Comparison of ENCODE assay signal across 2 cellular contexts in the genomic region with DNA sequence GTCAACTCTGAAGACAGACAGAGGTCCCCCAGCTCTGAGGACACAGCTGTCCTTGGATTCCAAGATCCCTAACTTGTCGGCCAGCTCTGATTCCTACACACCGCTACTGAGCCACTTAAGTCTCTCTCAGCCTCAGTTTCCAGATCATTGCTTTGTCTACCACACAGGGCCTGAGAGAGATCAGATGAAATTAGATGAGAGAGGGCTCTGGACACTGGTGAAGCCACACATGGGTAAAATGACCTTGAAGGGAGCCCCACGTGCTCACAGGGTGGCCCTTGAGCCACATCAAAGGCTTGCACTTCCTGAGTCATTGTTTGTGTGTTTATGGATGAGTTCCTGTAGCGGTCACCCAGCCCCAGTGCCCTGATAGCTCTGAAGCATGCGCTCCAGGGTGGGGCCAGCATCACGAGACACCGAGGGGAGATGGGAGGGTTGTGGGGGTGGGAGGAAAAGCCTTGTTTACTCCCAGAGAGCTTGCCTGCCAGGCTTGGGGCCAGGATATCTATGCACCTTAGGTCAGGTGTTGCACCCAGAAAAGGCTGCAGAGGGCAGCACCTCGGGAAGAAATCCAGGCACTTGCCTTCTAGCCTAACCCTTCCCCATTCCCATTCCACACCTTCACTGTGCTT.
TF ChIP-seq lines count a peak whose summit lies in the region.

No MANE protein-coding gene starts in this region.

TF ChIP-seq in K562, 482 proteins besides CTCF, POLR2A, EP300 and RAD21 (continued from another document and continues in another):
- TF ChIP-seq, protein P1, sequence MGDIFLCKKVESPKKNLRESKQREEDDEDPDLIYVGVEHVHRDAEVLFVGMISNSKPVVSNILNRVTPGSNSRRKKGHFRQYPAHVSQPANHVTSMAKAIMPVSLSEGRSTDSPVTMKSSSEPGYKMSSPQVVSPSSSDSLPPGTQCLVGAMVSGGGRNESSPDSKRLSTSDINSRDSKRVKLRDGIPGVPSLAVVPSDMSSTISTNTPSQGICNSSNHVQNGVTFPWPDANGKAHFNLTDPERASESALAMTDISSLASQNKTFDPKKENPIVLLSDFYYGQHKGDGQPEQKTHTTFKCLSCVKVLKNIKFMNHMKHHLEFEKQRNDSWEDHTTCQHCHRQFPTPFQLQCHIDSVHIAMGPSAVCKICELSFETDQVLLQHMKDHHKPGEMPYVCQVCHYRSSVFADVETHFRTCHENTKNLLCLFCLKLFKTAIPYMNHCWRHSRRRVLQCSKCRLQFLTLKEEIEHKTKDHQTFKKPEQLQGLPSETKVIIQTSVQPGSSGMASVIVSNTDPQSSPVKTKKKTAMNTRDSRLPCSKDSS (IDR thresholded peaks at IDR 0.05; ENCODE audit: low read depth, partially characterized antibody): no peak
- TF ChIP-seq, protein P2, sequence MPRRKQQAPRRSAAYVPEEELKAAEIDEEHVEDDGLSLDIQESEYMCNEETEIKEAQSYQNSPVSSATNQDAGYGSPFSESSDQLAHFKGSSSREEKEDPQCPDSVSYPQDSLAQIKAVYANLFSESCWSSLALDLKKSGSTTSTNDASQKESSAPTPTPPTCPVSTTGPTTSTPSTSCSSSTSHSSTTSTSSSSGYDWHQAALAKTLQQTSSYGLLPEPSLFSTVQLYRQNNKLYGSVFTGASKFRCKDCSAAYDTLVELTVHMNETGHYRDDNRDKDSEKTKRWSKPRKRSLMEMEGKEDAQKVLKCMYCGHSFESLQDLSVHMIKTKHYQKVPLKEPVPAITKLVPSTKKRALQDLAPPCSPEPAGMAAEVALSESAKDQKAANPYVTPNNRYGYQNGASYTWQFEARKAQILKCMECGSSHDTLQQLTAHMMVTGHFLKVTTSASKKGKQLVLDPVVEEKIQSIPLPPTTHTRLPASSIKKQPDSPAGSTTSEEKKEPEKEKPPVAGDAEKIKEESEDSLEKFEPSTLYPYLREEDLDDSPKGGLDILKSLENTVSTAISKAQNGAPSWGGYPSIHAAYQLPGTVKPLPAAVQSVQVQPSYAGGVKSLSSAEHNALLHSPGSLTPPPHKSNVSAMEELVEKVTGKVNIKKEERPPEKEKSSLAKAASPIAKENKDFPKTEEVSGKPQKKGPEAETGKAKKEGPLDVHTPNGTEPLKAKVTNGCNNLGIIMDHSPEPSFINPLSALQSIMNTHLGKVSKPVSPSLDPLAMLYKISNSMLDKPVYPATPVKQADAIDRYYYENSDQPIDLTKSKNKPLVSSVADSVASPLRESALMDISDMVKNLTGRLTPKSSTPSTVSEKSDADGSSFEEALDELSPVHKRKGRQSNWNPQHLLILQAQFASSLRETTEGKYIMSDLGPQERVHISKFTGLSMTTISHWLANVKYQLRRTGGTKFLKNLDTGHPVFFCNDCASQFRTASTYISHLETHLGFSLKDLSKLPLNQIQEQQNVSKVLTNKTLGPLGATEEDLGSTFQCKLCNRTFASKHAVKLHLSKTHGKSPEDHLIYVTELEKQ (CRISPR knock-in tag; IDR thresholded peaks at IDR 0.05): no peak
- TF ChIP-seq TAF15 (IDR thresholded peaks at IDR 0.05; ENCODE audit: low read depth, low read length) (no peak), ZNF239 (CRISPR knock-in tag; IDR thresholded peaks at IDR 0.05) (no peak), ILF3 (IDR thresholded peaks at IDR 0.05; ENCODE audit: borderline replicate concordance) (no peak), MED1 (CRISPR knock-in tag; IDR thresholded peaks at IDR 0.05; ENCODE audit: borderline replicate concordance) (no peak), ZNF197 (CRISPR knock-in tag; IDR thresholded peaks at IDR 0.05; ENCODE audit: low read depth) (no peak), CCAR2 (IDR thresholded peaks at IDR 0.05; ENCODE audit: low read depth, low read length) (no peak), MEF2D (tag; conservative IDR thresholded peaks at IDR 0.05; ENCODE audit: low read depth) (0 out of 2 replicates have a peak, but pooled peaks have one; percentile 49), CTBP1 (IDR thresholded peaks at IDR 0.05; ENCODE audit: borderline replicate concordance) (peak; percentile 49; the same call in 1 of the 2 replicates), ZNF175 (CRISPR knock-in tag; IDR thresholded peaks at IDR 0.05; ENCODE audit: low read depth) (no peak), RFX1 (IDR thresholded peaks at IDR 0.05) (no peak), ETS1 (conservative IDR thresholded peaks at IDR 0.05; ENCODE audit: control insufficient read depth, low read depth, low read length) (no peak), ZNF583 (CRISPR knock-in tag; IDR thresholded peaks at IDR 0.05) (peak; percentile 18; the same call in 1 of the 2 replicates), NR2C2 (CRISPR knock-in tag; IDR thresholded peaks at IDR 0.05) (no peak), NR2C2 (tag; IDR thresholded peaks at IDR 0.05) (peak; percentile 82), BCLAF1 (IDR thresholded peaks at IDR 0.05; ENCODE audit: borderline replicate concordance in 1 of 2, control insufficient read depth in 1 of 2, low read depth in 2 of 2, low read length in 1 of 2) (no peak), ATF7 (IDR thresholded peaks at IDR 0.05) (no peak), SMARCA5 (IDR thresholded peaks at IDR 0.05) (no peak), CHCHD3 (CRISPR knock-in tag; IDR thresholded peaks at IDR 0.05) (no peak), HSF4 (CRISPR knock-in tag; IDR thresholded peaks at IDR 0.05; ENCODE audit: borderline replicate concordance) (no peak)

TF ChIP-seq in HepG2, 621 proteins besides CTCF, POLR2A, EP300 and RAD21 (continued from another document and continues in another):
- TF ChIP-seq, protein P3, sequence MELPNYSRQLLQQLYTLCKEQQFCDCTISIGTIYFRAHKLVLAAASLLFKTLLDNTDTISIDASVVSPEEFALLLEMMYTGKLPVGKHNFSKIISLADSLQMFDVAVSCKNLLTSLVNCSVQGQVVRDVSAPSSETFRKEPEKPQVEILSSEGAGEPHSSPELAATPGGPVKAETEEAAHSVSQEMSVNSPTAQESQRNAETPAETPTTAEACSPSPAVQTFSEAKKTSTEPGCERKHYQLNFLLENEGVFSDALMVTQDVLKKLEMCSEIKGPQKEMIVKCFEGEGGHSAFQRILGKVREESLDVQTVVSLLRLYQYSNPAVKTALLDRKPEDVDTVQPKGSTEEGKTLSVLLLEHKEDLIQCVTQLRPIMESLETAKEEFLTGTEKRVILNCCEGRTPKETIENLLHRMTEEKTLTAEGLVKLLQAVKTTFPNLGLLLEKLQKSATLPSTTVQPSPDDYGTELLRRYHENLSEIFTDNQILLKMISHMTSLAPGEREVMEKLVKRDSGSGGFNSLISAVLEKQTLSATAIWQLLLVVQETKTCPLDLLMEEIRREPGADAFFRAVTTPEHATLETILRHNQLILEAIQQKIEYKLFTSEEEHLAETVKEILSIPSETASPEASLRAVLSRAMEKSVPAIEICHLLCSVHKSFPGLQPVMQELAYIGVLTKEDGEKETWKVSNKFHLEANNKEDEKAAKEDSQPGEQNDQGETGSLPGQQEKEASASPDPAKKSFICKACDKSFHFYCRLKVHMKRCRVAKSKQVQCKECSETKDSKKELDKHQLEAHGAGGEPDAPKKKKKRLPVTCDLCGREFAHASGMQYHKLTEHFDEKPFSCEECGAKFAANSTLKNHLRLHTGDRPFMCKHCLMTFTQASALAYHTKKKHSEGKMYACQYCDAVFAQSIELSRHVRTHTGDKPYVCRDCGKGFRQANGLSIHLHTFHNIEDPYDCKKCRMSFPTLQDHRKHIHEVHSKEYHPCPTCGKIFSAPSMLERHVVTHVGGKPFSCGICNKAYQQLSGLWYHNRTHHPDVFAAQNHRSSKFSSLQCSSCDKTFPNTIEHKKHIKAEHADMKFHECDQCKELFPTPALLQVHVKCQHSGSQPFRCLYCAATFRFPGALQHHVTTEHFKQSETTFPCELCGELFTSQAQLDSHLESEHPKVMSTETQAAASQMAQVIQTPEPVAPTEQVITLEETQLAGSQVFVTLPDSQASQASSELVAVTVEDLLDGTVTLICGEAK (IDR thresholded peaks at IDR 0.05): no peak
- TF ChIP-seq, protein P3 (CRISPR knock-in tag; IDR thresholded peaks at IDR 0.05): peak; percentile 87
- no peak for TF ChIP-seq HNRNPK (IDR thresholded peaks at IDR 0.05; ENCODE audit: low read depth, low read length, poor library complexity, severe bottlenecking)
- TF ChIP-seq ATF1 (CRISPR knock-in tag; IDR thresholded peaks at IDR 0.05): no peak
- TF ChIP-seq SATB2 (CRISPR knock-in tag; IDR thresholded peaks at IDR 0.05): peak; percentile 79
- peak; percentile 75; the same call in 2 of the 3 replicates for TF ChIP-seq MXI1 (IDR thresholded peaks at IDR 0.05; ENCODE audit: borderline replicate concordance, low read depth, low read length)
- TF ChIP-seq RARG (CRISPR knock-in tag; IDR thresholded peaks at IDR 0.05; ENCODE audit: low read depth): 0 out of 2 replicates have a peak, but pooled peaks have one; percentile 29
- TF ChIP-seq ZNF674 (CRISPR knock-in tag; IDR thresholded peaks at IDR 0.05; ENCODE audit: low read depth): no peak; the same call in 1 of the 2 replicates
- TF ChIP-seq, protein P4, sequence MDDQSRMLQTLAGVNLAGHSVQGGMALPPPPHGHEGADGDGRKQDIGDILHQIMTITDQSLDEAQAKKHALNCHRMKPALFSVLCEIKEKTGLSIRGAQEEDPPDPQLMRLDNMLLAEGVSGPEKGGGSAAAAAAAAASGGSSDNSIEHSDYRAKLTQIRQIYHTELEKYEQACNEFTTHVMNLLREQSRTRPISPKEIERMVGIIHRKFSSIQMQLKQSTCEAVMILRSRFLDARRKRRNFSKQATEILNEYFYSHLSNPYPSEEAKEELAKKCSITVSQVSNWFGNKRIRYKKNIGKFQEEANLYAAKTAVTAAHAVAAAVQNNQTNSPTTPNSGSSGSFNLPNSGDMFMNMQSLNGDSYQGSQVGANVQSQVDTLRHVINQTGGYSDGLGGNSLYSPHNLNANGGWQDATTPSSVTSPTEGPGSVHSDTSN (CRISPR knock-in tag; IDR thresholded peaks at IDR 0.05; ENCODE audit: borderline replicate concordance): no peak
- TF ChIP-seq, protein P5, sequence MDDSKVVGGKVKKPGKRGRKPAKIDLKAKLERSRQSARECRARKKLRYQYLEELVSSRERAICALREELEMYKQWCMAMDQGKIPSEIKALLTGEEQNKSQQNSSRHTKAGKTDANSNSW (CRISPR knock-in tag; IDR thresholded peaks at IDR 0.05; ENCODE audit: borderline replicate concordance): peak; percentile 41; the same call in 1 of the 2 replicates
- TF ChIP-seq NFIC (IDR thresholded peaks at IDR 0.05; ENCODE audit: low read length): peak; percentile 94
- TF ChIP-seq NCOA2 (CRISPR knock-in tag; IDR thresholded peaks at IDR 0.05): peak; percentile 99
- TF ChIP-seq KDM6A (CRISPR knock-in tag; IDR thresholded peaks at IDR 0.05; ENCODE audit: low read depth): peak; percentile 91
- no peak for TF ChIP-seq GZF1 (CRISPR knock-in tag; IDR thresholded peaks at IDR 0.05)
- TF ChIP-seq, protein P6, sequence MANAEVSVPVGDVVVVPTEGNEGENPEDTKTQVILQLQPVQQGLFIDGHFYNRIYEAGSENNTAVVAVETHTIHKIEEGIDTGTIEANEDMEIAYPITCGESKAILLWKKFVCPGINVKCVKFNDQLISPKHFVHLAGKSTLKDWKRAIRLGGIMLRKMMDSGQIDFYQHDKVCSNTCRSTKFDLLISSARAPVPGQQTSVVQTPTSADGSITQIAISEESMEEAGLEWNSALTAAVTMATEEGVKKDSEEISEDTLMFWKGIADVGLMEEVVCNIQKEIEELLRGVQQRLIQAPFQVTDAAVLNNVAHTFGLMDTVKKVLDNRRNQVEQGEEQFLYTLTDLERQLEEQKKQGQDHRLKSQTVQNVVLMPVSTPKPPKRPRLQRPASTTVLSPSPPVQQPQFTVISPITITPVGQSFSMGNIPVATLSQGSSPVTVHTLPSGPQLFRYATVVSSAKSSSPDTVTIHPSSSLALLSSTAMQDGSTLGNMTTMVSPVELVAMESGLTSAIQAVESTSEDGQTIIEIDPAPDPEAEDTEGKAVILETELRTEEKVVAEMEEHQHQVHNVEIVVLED (CRISPR knock-in tag; IDR thresholded peaks at IDR 0.05; ENCODE audit: borderline replicate concordance): peak; percentile 29; the same call in 1 of the 2 replicates
- peak; percentile 99 for TF ChIP-seq PATZ1 (CRISPR knock-in tag; IDR thresholded peaks at IDR 0.05)
- no peak for TF ChIP-seq MATR3 (CRISPR knock-in tag; IDR thresholded peaks at IDR 0.05)
- TF ChIP-seq MEF2D (CRISPR knock-in tag; IDR thresholded peaks at IDR 0.05): peak; percentile 97
- TF ChIP-seq ZNF230 (CRISPR knock-in tag; IDR thresholded peaks at IDR 0.05): peak; percentile 92; the same call in 1 of the 2 replicates
- TF ChIP-seq ZNF432 (CRISPR knock-in tag; IDR thresholded peaks at IDR 0.05; ENCODE audit: borderline replicate concordance): no peak
- TF ChIP-seq RNF2 (conservative IDR thresholded peaks at IDR 0.05; ENCODE audit: low read depth): peak; percentile 92
